Comparison of ENCODE assay signal across 16 cellular contexts in the genomic region with DNA sequence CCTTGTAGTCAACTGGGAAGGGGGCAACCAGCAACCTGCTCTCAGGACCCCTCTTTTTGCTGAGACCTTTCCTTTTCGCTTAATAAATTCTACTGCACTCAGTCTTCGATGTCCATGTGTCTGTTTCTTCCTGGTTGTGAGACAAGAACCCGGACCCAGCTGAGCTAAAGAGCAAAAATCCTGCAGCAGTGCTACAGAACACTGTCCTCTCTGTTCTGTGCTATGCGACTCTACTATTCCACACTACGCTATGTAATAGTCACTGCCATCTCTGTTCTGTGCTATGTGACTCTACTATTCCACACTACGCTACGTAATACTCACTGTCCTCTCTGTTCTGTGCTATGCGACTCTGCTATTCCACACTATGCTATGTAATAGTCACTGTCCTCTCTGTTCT. TPM values are rescaled to one million over a fixed set of nuclear protein-coding genes. Genes with fewer than 3 reads are reported as not detected.
DNase-seq lines count a peak whose midpoint lies in the region; ATAC-seq and TF ChIP-seq lines count a peak whose summit lies in the region.
"Had no signal": no experiment of that assay in that cellular context is flagged by ENCODE, and none has a peak within 500 bp of the region (broad histone marks: within the 10 kb centered on the region; RNA-seq: fewer than 3 reads in every experiment).

No MANE protein-coding gene starts in this region.

- H3K4me3 ChIP-seq in body of pancreas = no peak overlapping the region
- no peak overlapping the region for H3K4me3 ChIP-seq in transverse colon

- no peak for TF ChIP-seq EP300 in transverse colon (IDR thresholded peaks at IDR 0.05; ENCODE audit: low read depth)

- peaks cover 57% of the 10 kb centered on the region for H3K4me1 ChIP-seq in body of pancreas
- H3K4me1 ChIP-seq in transverse colon = peaks cover 3 to 41% (median 31%) of the 10 kb centered on the region in 4 donors

- in situ Hi-C loops in transverse colon (cut with MboI; ENCODE audit: low pct_ligation_motif_present in 1 of 4, low pct_unique_long_range_greater_than_20kb in 1 of 4, low sequenced_read_pairs in 3 of 4) = no loop called here

- no peaks in the 10 kb centered on the region for H3K9me3 ChIP-seq in body of pancreas
- no peaks in the 10 kb centered on the region for H3K9me3 ChIP-seq in transverse colon

- ATAC-seq in body of pancreas (no peak), left ventricle myocardium superior (no peak), HG02759 (IDR thresholded peaks at IDR 0.05; ENCODE audit: unreplicated experiment) (no peak)

- TF ChIP-seq POLR2A in body of pancreas (IDR thresholded peaks at IDR 0.05) (no peak), transverse colon (IDR thresholded peaks at IDR 0.05) (no peak)

- no peak for TF ChIP-seq CTCF in body of pancreas (IDR thresholded peaks at IDR 0.05)
- no peak for TF ChIP-seq CTCF in transverse colon (IDR thresholded peaks at IDR 0.05)

- H3K36me3 ChIP-seq in body of pancreas (replicated peaks in 1 of 2; ENCODE audit: insufficient read depth in 1 of 2, low read depth in 2 of 2) = no peaks in the 10 kb centered on the region
- H3K36me3 ChIP-seq in transverse colon = no peaks in the 10 kb centered on the region

- intact Hi-C loops in body of pancreas (cut with DNase I) = no loop called here
- intact Hi-C loops in transverse colon (cut with DNase I; ENCODE audit: low total_unique reads) = no loop called here
- intact Hi-C loops in left ventricle myocardium superior (cut with micrococcal nuclease) = no loop called here

- no peak for DNase-seq in body of pancreas
- DNase-seq in hippocampal formation (lab: John Stamatoyannopoulos, UW) = peak; percentile 44 to 49
- DNase-seq in pons (ENCODE audit: low spot score) = peak; percentile 82
- no peak for DNase-seq in transverse colon
- DNase-seq in left ventricle myocardium superior = no peak
- no peak for DNase-seq in NCI-H146 (lab: John Stamatoyannopoulos, UW)
- DNase-seq: C1 segment of cervical spinal cord; CD8-positive, alpha-beta memory T cell; DMS53; NCI-H1417 treated with DMSO at 0.1 percent for 48 hours; NCI-H1930; NCI-H226; NCI-H524 treated with DMSO at 0.1 percent for 48 hours; SHP77 treated with DMSO at 0.1 percent for 48 hours had no signal

- H3K27me3 ChIP-seq in body of pancreas (no peaks in the 10 kb centered on the region), transverse colon (no peaks in the 10 kb centered on the region)

- WGBS in body of pancreas, 2 donors = 93 to 97% methylated on average over 8 of the region's 8 CpGs
- 75 to 93% methylated on average over 6 to 8 of the region's 8 CpGs for WGBS in transverse colon (ENCODE audit: low coverage in 1 of 2), 2 donors

- H3K27ac ChIP-seq in body of pancreas = peak overlapping the region in 3 of 4 donors; percentile 63 to 76 (median 72)
- H3K27ac ChIP-seq in transverse colon = peak overlapping the region; percentile 57 to 92 (median 69)
- H3K27ac ChIP-seq: KMS-11 had no signal

RNA-seq across cellular contexts. Expression of a gene that starts 34.3 kb away (rescaled TPM):
- total RNA-seq in body of pancreas (10 to 100 TPM in 1 of 2 donors, 1 to 10 TPM in 1; 9.6 to 11.9 TPM), transverse colon (10 to 100 TPM; 13.4 to 32.0 (median 18.4) TPM), left ventricle myocardium superior (32.6 TPM)

Comparison
In these comparisons a context has a peak if more than half of its experiments do, and no peak if none do; other contexts are left out.
1. DNase-seq: peak in hippocampal formation (2 of 2) and pons (single experiment); none in body of pancreas (0 of 4), transverse colon (single experiment), left ventricle myocardium superior (single experiment) and NCI-H146 (single experiment).